In the genomic region with DNA sequence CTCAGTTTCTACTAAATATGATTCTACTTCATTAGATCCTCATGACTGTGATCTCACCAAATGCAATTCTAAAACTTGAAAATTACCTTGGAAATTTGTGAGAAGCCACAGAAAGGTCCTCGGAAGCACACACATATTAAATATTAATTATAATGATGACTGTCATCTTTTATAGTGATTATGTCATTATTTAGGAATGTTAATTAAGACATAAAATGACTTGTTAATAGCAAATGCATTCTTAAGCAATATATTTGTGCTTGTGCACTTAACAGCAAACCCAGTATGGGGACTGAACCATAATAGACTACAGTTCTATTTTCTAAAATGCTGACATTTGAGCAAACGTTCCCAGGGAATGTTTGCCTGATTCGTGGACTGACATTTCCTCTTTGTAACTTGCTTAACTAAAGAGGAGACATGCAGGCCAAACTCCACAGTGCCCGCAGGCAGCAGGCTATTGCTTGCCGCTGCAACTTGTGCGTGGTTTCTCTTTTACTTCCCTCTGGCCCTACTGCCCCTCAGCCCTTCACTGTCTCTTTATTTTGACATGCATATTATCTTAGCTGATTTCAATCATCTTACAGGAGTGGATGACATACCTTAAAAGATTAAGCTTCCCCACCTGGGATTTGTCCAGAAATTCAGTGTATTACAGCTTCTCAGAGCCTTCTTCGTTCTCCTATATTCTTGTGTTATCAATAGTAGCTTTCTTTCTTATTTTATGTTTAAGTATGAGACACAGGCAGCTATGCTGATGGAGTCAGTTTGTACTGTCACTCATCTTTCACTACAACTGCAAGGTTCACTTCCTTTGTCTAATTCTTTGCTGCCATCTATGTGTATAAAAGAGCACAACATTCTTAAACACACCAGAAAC, we compare ENCODE assay signal across 8 cellular contexts.
A peak's percentile ranks its signal among the peaks of the same experiment; 100 is the strongest.
DNase-seq lines count a peak whose midpoint lies in the region; ATAC-seq and TF ChIP-seq lines count a peak whose summit lies in the region.

No MANE protein-coding gene starts in this region.

- TF ChIP-seq CTCF in AG09309 (IDR thresholded peaks at IDR 0.05; ENCODE audit: control insufficient read depth, insufficient read depth, low read depth, low read length, missing control alignments) (peak; percentile 53), GM12874 (IDR thresholded peaks at IDR 0.05; ENCODE audit: insufficient read depth, low read depth, low read length) (peak; percentile 30; the same call in 1 of the 2 replicates)

- no peaks in the 10 kb centered on the region for H3K27me3 ChIP-seq in right cardiac atrium (ENCODE audit: control insufficient read depth, insufficient read depth)

- no peaks in the 10 kb centered on the region for H3K9me3 ChIP-seq in right cardiac atrium (ENCODE audit: control insufficient read depth, low read length)

- DNase-seq in AG09309 (ENCODE audit: low read depth) (peak; percentile 23), NCI-H2196 (lab: John Stamatoyannopoulos, UW; ENCODE audit: unreplicated experiment) (peak; percentile 58), amniotic stem cell (lab: John Stamatoyannopoulos, UW) (peak; percentile 59), right cardiac atrium (peak in 2 of 3 donors; percentile 25 to 55), stromal cell of bone marrow (ENCODE audit: low read depth) (peak; percentile 59)
- no peak for DNase-seq in activated CD4-positive, alpha-beta T cell treated with anti-CD3 and anti-CD28 coated beads for 48 hours
- no peak for DNase-seq in activated CD4-positive, alpha-beta memory T cell treated with anti-CD3 and anti-CD28 coated beads, Interleukin-2, amount 10 ng/mL, durations not matched to agents 7 days and 5 days

- H3K4me1 Mint-ChIP-seq in activated CD4-positive, alpha-beta memory T cell treated with anti-CD3 and anti-CD28 coated beads, Interleukin-2, amount 10 ng/mL, durations not matched to agents 7 days and 5 days = no peaks in the 10 kb centered on the region

- H3K4me1 ChIP-seq in right cardiac atrium (ENCODE audit: control insufficient read depth, insufficient read depth, low read length) = no peaks in the 10 kb centered on the region

- H3K27ac Mint-ChIP-seq in activated CD4-positive, alpha-beta memory T cell treated with anti-CD3 and anti-CD28 coated beads, Interleukin-2, amount 10 ng/mL, durations not matched to agents 7 days and 5 days = no peak overlapping the region

- no peak overlapping the region for H3K4me3 ChIP-seq in AG09309 (ENCODE audit: control insufficient read depth, low read depth, low read length)
- peak overlapping the region; percentile 31 for H3K4me3 ChIP-seq in right cardiac atrium (ENCODE audit: low read length)

- H3K4me3 Mint-ChIP-seq in activated CD4-positive, alpha-beta memory T cell treated with anti-CD3 and anti-CD28 coated beads, Interleukin-2, amount 10 ng/mL, durations not matched to agents 7 days and 5 days = no peak overlapping the region

- POLR2A ChIA-PET in activated CD4-positive, alpha-beta memory T cell treated with anti-CD3 and anti-CD28 coated beads, Interleukin-2, amount 10 ng/mL, durations not matched to agents 7 days and 5 days (lab: Charles Lee) = no interaction called here

- CTCF ChIA-PET in activated CD4-positive, alpha-beta memory T cell treated with anti-CD3 and anti-CD28 coated beads, Interleukin-2, amount 10 ng/mL, durations not matched to agents 7 days and 5 days (lab: Charles Lee) = interaction anchor here (0.7 to 1.4 kb wide), 8 partner anchors 9 to 501 kb away, joined by 3 to 6 read pairs (median 4); no protein-coding TSS in a partner anchor

- H3K9me3 Mint-ChIP-seq in activated CD4-positive, alpha-beta memory T cell treated with anti-CD3 and anti-CD28 coated beads, Interleukin-2, amount 10 ng/mL, durations not matched to agents 7 days and 5 days = no peaks in the 10 kb centered on the region

- ATAC-seq in right cardiac atrium = peak; percentile 87 to 89

- no peaks in the 10 kb centered on the region for H3K36me3 Mint-ChIP-seq in activated CD4-positive, alpha-beta memory T cell treated with anti-CD3 and anti-CD28 coated beads, Interleukin-2, amount 10 ng/mL, durations not matched to agents 7 days and 5 days (ENCODE audit: low read depth)

- no peaks in the 10 kb centered on the region for H3K27me3 Mint-ChIP-seq in activated CD4-positive, alpha-beta memory T cell treated with anti-CD3 and anti-CD28 coated beads, Interleukin-2, amount 10 ng/mL, durations not matched to agents 7 days and 5 days

- intact Hi-C loops in right cardiac atrium (cut with DNase I) = loop anchor here in 3 of 4 donors (5.0 to 10.0 kb wide), 3 partner anchors 497 to 502 kb away; a partner anchor contains a TSS

- peak overlapping the region; percentile 13 for H3K27ac ChIP-seq in right cardiac atrium (ENCODE audit: low read length)

- 43% methylated on average over 7 of the region's 7 CpGs for WGBS in right cardiac atrium

Comparison
In these comparisons a context has a peak if more than half of its experiments do, and no peak if none do; other contexts are left out.
1. DNase-seq: peak in AG09309 (single experiment), NCI-H2196 (single experiment), amniotic stem cell (single experiment), right cardiac atrium (2 of 3) and stromal cell of bone marrow (single experiment); none in activated CD4-positive, alpha-beta T cell treated with anti-CD3 and anti-CD28 coated beads for 48 hours (single experiment) and activated CD4-positive, alpha-beta memory T cell treated with anti-CD3 and anti-CD28 coated beads, Interleukin-2, amount 10 ng/mL, durations not matched to agents 7 days and 5 days (single experiment).